1 cellular context compared by ENCODE assay signal in genomic region chr6:43265564-43265963, GRCh38.
A peak's percentile ranks its signal among the peaks of the same experiment; 100 is the strongest.
TF ChIP-seq lines count a peak whose summit lies in the region.

No MANE protein-coding gene starts in this region.

TF ChIP-seq in HepG2, 621 proteins besides CTCF, POLR2A, EP300 and RAD21 (continued from another document and continues in another):
- TF ChIP-seq MLXIP (CRISPR knock-in tag; IDR thresholded peaks at IDR 0.05; ENCODE audit: borderline replicate concordance) (no peak), REXO4 (CRISPR knock-in tag; IDR thresholded peaks at IDR 0.05; ENCODE audit: borderline replicate concordance) (no peak), SMAD1 (CRISPR knock-in tag; IDR thresholded peaks at IDR 0.05; ENCODE audit: borderline replicate concordance, low read depth) (no peak), ZNF687 (CRISPR knock-in tag; IDR thresholded peaks at IDR 0.05) (peak; percentile 49), ZNF816 (CRISPR knock-in tag; IDR thresholded peaks at IDR 0.05; ENCODE audit: borderline replicate concordance) (no peak), SIN3A (IDR thresholded peaks at IDR 0.05; ENCODE audit: borderline replicate concordance, low read depth, low read length) (no peak), ZFY (CRISPR knock-in tag; IDR thresholded peaks at IDR 0.05) (no peak), REST (IDR thresholded peaks at IDR 0.05; ENCODE audit: borderline replicate concordance in 1 of 2, low read depth in 1 of 2, low read length in 2 of 2) (no peak), TP53 (CRISPR knock-in tag; conservative IDR thresholded peaks at IDR 0.05) (no peak), MTA3 (CRISPR knock-in tag; IDR thresholded peaks at IDR 0.05) (no peak), ARID4A (CRISPR knock-in tag; IDR thresholded peaks at IDR 0.05; ENCODE audit: borderline replicate concordance) (no peak), FOXO1 (CRISPR knock-in tag; IDR thresholded peaks at IDR 0.05) (no peak), SP140L (CRISPR knock-in tag; IDR thresholded peaks at IDR 0.05; ENCODE audit: borderline replicate concordance) (no peak), AHR (CRISPR knock-in tag; IDR thresholded peaks at IDR 0.05) (no peak), POGK (CRISPR knock-in tag; conservative IDR thresholded peaks at IDR 0.05) (no peak), E2F1 (CRISPR knock-in tag; IDR thresholded peaks at IDR 0.05) (no peak), U2AF1 (optimal IDR thresholded peaks at IDR 0.05; ENCODE audit: low read depth, low read length) (no peak), RFX1 (IDR thresholded peaks at IDR 0.05) (no peak), ZNF30 (CRISPR knock-in tag; IDR thresholded peaks at IDR 0.05) (no peak), ARID5B (CRISPR knock-in tag; IDR thresholded peaks at IDR 0.05) (peak; percentile 31; the same call in 1 of the 2 replicates), SIX4 (CRISPR knock-in tag; IDR thresholded peaks at IDR 0.05) (no peak), HES4 (CRISPR knock-in tag; IDR thresholded peaks at IDR 0.05; ENCODE audit: borderline replicate concordance) (no peak; the same call in 1 of the 2 replicates)
